Comparison of ENCODE assay signal across 17 cellular contexts in the genomic region with DNA sequence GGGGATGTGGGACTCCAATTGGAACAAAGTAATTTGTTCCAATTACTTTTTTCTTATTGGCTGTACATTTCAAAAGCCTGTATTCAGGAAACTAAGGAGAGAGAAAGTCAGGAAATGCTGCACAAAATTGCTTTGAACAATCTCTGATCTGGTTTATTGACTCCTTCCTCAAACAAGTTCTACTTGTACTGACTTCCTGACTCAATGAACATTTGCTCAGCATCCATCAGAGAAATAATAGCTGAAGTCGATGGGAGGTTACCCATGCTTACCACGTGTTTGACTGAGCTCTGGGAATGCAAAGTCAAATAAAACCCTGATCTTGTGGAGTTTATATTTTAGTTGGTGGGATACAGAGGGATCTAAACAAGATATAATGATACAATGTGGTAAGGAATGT. TPM values are rescaled to one million over a fixed set of nuclear protein-coding genes. Genes with fewer than 3 reads are reported as not detected.
DNase-seq lines count a peak whose midpoint lies in the region; ATAC-seq, FAIRE-seq and TF ChIP-seq lines count a peak whose summit lies in the region.
"Had no signal": no experiment of that assay in that cellular context is flagged by ENCODE, and none has a peak within 500 bp of the region (broad histone marks: within the 10 kb centered on the region; RNA-seq: fewer than 3 reads in every experiment).

No MANE protein-coding gene starts in this region.

- H3K27me3 ChIP-seq in CD4-positive, alpha-beta memory T cell (ENCODE audit: insufficient read depth, low read length) = no peaks in the 10 kb centered on the region
- H3K27me3 ChIP-seq in IMR-90 (ENCODE audit: control insufficient read depth, insufficient read depth, low read length) = no peaks in the 10 kb centered on the region
- H3K27me3 ChIP-seq in keratinocyte (ENCODE audit: control insufficient read depth, extremely low read depth, insufficient read depth, low read length) = no peaks in the 10 kb centered on the region
- no peaks in the 10 kb centered on the region for H3K27me3 ChIP-seq in SJCRH30

- H2BK120ac ChIP-seq in IMR-90 (ENCODE audit: low read depth, low read length) = no peak overlapping the region

- TF ChIP-seq CTCF in IMR-90 (conservative IDR thresholded peaks at IDR 0.05; ENCODE audit: low read depth, low read length) (no peak), keratinocyte (optimal IDR thresholded peaks at IDR 0.05 in 1 of 3, IDR thresholded peaks at IDR 0.05 in 1 of 3, conservative IDR thresholded peaks at IDR 0.05 in 1 of 3; ENCODE audit: extremely low read depth in 1 of 3, insufficient read depth in 2 of 3, low read length in 3 of 3) (no peak)

- peaks cover 14% of the 10 kb centered on the region for H3K4me1 ChIP-seq in CD4-positive, alpha-beta memory T cell (ENCODE audit: insufficient read depth, low read length)
- H3K4me1 ChIP-seq in IMR-90 (ENCODE audit: control insufficient read depth, insufficient read depth, low read length) = peaks cover 13% of the 10 kb centered on the region
- peaks cover 29% of the 10 kb centered on the region for H3K4me1 ChIP-seq in keratinocyte (ENCODE audit: control insufficient read depth, extremely low read depth, insufficient read depth, low read length)
- H3K4me1 ChIP-seq in SJCRH30 = no peaks in the 10 kb centered on the region

- peak overlapping the region; percentile 11; the same call in 1 of the 2 replicates for H4K5ac ChIP-seq in IMR-90 (ENCODE audit: low read depth, low read length)

- no peak overlapping the region for H3K4ac ChIP-seq in IMR-90 (ENCODE audit: low read depth, low read length)

- no peak overlapping the region for H3K18ac ChIP-seq in IMR-90 (ENCODE audit: low read depth, low read length)

- H2BK5ac ChIP-seq in IMR-90 (ENCODE audit: low read depth, low read length, poor library complexity, severe bottlenecking) = no peak overlapping the region

- ATAC-seq in IMR-90 (ENCODE audit: low read depth) = no peak
- ATAC-seq: Right ventricle myocardium inferior had no signal

- H3K9me1 ChIP-seq in IMR-90 (ENCODE audit: insufficient read depth, low read length) (peaks cover 17% of the 10 kb centered on the region), keratinocyte (ENCODE audit: control insufficient read depth, extremely low read depth, insufficient read depth, low read length) (no peaks in the 10 kb centered on the region)

- H2AK9ac ChIP-seq in IMR-90 (replicated peaks; ENCODE audit: low read depth, low read length, poor library complexity) = no peak overlapping the region

- H3K4me2 ChIP-seq in IMR-90 (ENCODE audit: low read depth, low read length) = no peak overlapping the region
- H3K4me2 ChIP-seq in keratinocyte (ENCODE audit: control insufficient read depth, extremely low read depth, insufficient read depth, low read depth, low read length) = no peak overlapping the region

- H3K36me3 ChIP-seq in CD4-positive, alpha-beta memory T cell (ENCODE audit: insufficient read depth, low read length) = no peaks in the 10 kb centered on the region
- H3K36me3 ChIP-seq in IMR-90 (ENCODE audit: control insufficient read depth, insufficient read depth, low read length) (no peaks in the 10 kb centered on the region), keratinocyte (ENCODE audit: control insufficient read depth in 2 of 2, extremely low read depth in 1 of 2, insufficient read depth in 2 of 2, low read length in 2 of 2) (no peaks in the 10 kb centered on the region), SJCRH30 (no peaks in the 10 kb centered on the region)

- peak overlapping the region in 3 of 8 donors; percentile 7 to 20 (median 15) for H3K4me3 Mint-ChIP-seq in CD4-positive, alpha-beta memory T cell

- H3K27me3 Mint-ChIP-seq in CD4-positive, alpha-beta memory T cell = peaks cover 0 to 1% of the 10 kb centered on the region in 2 donors

- no peak overlapping the region for H3K4me3 ChIP-seq in CD4-positive, alpha-beta memory T cell (ENCODE audit: low read length in 2 of 2)
- H3K4me3 ChIP-seq in IMR-90 (ENCODE audit: insufficient read depth, low read depth, low read length) = no peak overlapping the region
- H3K4me3 ChIP-seq in keratinocyte (ENCODE audit: control insufficient read depth in 2 of 3, extremely low read depth in 1 of 3, insufficient read depth in 2 of 3, low read depth in 1 of 3, low read length in 3 of 3) = no peak overlapping the region
- H3K4me3 ChIP-seq in SJCRH30 = no peak overlapping the region
- H3K4me3 ChIP-seq: SK-N-MC had no signal

- no peak overlapping the region for H3K27ac ChIP-seq in CD4-positive, alpha-beta memory T cell (ENCODE audit: low read depth, low read length)
- no peak overlapping the region for H3K27ac ChIP-seq in IMR-90 (ENCODE audit: insufficient read depth, low read length)
- peak overlapping the region; percentile 71 for H3K27ac ChIP-seq in keratinocyte (ENCODE audit: control insufficient read depth, insufficient read depth, low read length)
- no peak overlapping the region for H3K27ac ChIP-seq in SJCRH30
- H3K27ac ChIP-seq: SK-N-MC had no signal

- WGBS in IMR-90 (ENCODE audit: extremely low coverage in 2 of 2, insufficient read length in 1 of 2), 2 experiments = 100% methylated on average over 1 of the region's 2 CpGs; no CpG with 5 or more reads in 1 of the 2 experiments

- no peak for TF ChIP-seq POLR2A in IMR-90 (IDR thresholded peaks at IDR 0.05; ENCODE audit: low read depth, low read length)

- H2AFZ ChIP-seq in IMR-90 (replicated peaks; ENCODE audit: low read length, poor library complexity) (no peak overlapping the region), keratinocyte (ENCODE audit: control insufficient read depth, low read length) (no peak overlapping the region)

- no TSS peak for BruUV-seq in IMR-90 (replicated peaks; lab: Mats Ljungman, UMichigan)

- H3K9ac ChIP-seq in IMR-90 (ENCODE audit: low read depth, low read length) (no peak overlapping the region), keratinocyte (ENCODE audit: control insufficient read depth, extremely low read depth, insufficient read depth, low read length) (peak overlapping the region; percentile 40)

- H3K56ac ChIP-seq in IMR-90 (ENCODE audit: extremely low read depth, insufficient read depth, low read length) = no peak overlapping the region

- H4K8ac ChIP-seq in IMR-90 (ENCODE audit: low read depth in 2 of 2, low read length in 2 of 2) = no peak overlapping the region; a peak in 1 of 4 replicates

- no peaks in the 10 kb centered on the region for H3K9me3 ChIP-seq in CD4-positive, alpha-beta memory T cell (ENCODE audit: control insufficient read depth in 1 of 2, low read length in 2 of 2)
- no peaks in the 10 kb centered on the region for H3K9me3 ChIP-seq in IMR-90 (ENCODE audit: control insufficient read depth, insufficient read depth, low read length)
- H3K9me3 ChIP-seq in keratinocyte (ENCODE audit: control insufficient read depth, low read depth, low read length) = no peaks in the 10 kb centered on the region
- no peaks in the 10 kb centered on the region; the same call in 1 of the 2 replicates for H3K9me3 ChIP-seq in SJCRH30 (replicated peaks)

- no peak overlapping the region for H4K91ac ChIP-seq in IMR-90 (ENCODE audit: insufficient read depth, low read depth, low read length)

- H3K14ac ChIP-seq in IMR-90 (replicated peaks; ENCODE audit: low read depth, low read length) = 0 out of 2 replicates have a peak overlapping the region, but pooled peaks have one; percentile 26

- H2BK20ac ChIP-seq in IMR-90 (ENCODE audit: low read depth, low read length) = peak overlapping the region; percentile 21; the same call in 1 of the 2 replicates

- no peak for DNase-seq in CD4-positive, alpha-beta memory T cell
- no peak for DNase-seq in IMR-90
- DNase-seq in dermis blood vessel endothelial cell = peak; percentile 36
- DNase-seq in keratinocyte (ENCODE audit: low read depth, low spot score) = no peak
- DNase-seq in NCI-H510A (lab: John Stamatoyannopoulos, UW) = no peak
- DNase-seq in NCI-H1417 treated with DMSO at 0.1 percent for 48 hours (lab: John Stamatoyannopoulos, UW) = no peak
- DNase-seq in AML-193 (lab: John Stamatoyannopoulos, UW) = no peak
- DNase-seq in SJCRH30 = no peak
- DNase-seq: GOT3, KG1, NCI-H1694, NCI-H2107, NCI-H2227 treated with DMSO at 0.1 percent for 48 hours, NCI-H524 treated with DMSO at 0.1 percent for 48 hours had no signal

- intact Hi-C loops in CD4-positive, alpha-beta memory T cell (cut with micrococcal nuclease) = no loop called here
- intact Hi-C loops in IMR-90 (cut with micrococcal nuclease) = no loop called here

- in situ Hi-C loops in IMR-90 (cut with MboI; ENCODE audit: low sequenced_read_pairs) = no loop called here

- POLR2A ChIA-PET in CD4-positive, alpha-beta memory T cell (lab: Charles Lee; ENCODE audit: partially characterized antibody) = interaction anchor here (1.6 kb wide), 1 partner anchor 15 kb away, joined by 5 read pairs; no protein-coding TSS in a partner anchor
- POLR2A ChIA-PET in IMR-90 (lab: Charles Lee; ENCODE audit: unreplicated experiment) = no interaction called here

- H2BK15ac ChIP-seq in IMR-90 (ENCODE audit: low read depth, low read length) = peak overlapping the region; percentile 97; the same call in 1 of the 3 replicates

- no peaks in the 10 kb centered on the region for H3K79me2 ChIP-seq in keratinocyte (ENCODE audit: control insufficient read depth, insufficient read depth, low read length)

- 0 out of 2 replicates have a peak overlapping the region, but pooled peaks have one; percentile 36 for H2AK5ac ChIP-seq in IMR-90 (ENCODE audit: low read depth, low read length)

- H3K79me1 ChIP-seq in IMR-90 (ENCODE audit: low read depth in 1 of 2, low read length in 2 of 2) = peaks cover 6 to 34% of the 10 kb centered on the region in 2 experiments; a peak in 3 of 4 replicates

- peaks cover 3 to 9% of the 10 kb centered on the region in 2 donors for H3K36me3 Mint-ChIP-seq in CD4-positive, alpha-beta memory T cell

- dilution Hi-C loops in IMR-90 (cut with HindIII; ENCODE audit: low sequenced_read_pairs, unreplicated experiment) (no loop called here), keratinocyte (cut with MboI; ENCODE audit: extremely low pct_ligation_motif_present, low sequenced_read_pairs) (no loop called here)

- FAIRE-seq in keratinocyte (lab: Jason Lieb, UNC) = no peak
- FAIRE-seq: GM12892 had no signal

- CTCF ChIA-PET in CD4-positive, alpha-beta memory T cell (lab: Charles Lee; ENCODE audit: partially characterized antibody) = interaction anchor here (0.6 to 1.5 kb wide), 2 partner anchors 11 to 17 kb away, joined by 3 read pairs; no protein-coding TSS in a partner anchor
- CTCF ChIA-PET in IMR-90 (lab: Yijun Ruan, JAX) = no interaction called here

- peaks cover 12 to 18% (median 12%) of the 10 kb centered on the region in 4 donors for H3K4me1 Mint-ChIP-seq in CD4-positive, alpha-beta memory T cell

- TF ChIP-seq RAD21 in IMR-90 (IDR thresholded peaks at IDR 0.05; ENCODE audit: low read length) = no peak

- H3K9me3 Mint-ChIP-seq in CD4-positive, alpha-beta memory T cell = peaks cover 3 to 21% (median 12%) of the 10 kb centered on the region in 8 donors

- H4K20me1 ChIP-seq in IMR-90 (ENCODE audit: insufficient read depth, low read length) = no peaks in the 10 kb centered on the region
- no peaks in the 10 kb centered on the region for H4K20me1 ChIP-seq in keratinocyte (ENCODE audit: control insufficient read depth, extremely low read depth, insufficient read depth, low read length)

- H3K27ac Mint-ChIP-seq in CD4-positive, alpha-beta memory T cell = peak overlapping the region in 5 of 7 donors; percentile 38 to 85 (median 59)

- no peak overlapping the region for H3K23ac ChIP-seq in IMR-90 (ENCODE audit: low read depth, low read length)

RNA-seq across cellular contexts. Expression of gene C12orf75, which starts 15.4 kb away (rescaled TPM):
- total RNA-seq in CD4-positive, alpha-beta memory T cell = 10 to 100 TPM; 12.1 to 14.6 TPM
- polyA plus RNA-seq in CD4-positive, alpha-beta memory T cell = 100 to 1,000 TPM in 1 of 2 donors, 10 to 100 TPM in 1; 83.4 to 117 TPM
- total RNA-seq in IMR-90 (2012; rRNA removed) (145 and 216 TPM in 2 replicates), dermis blood vessel endothelial cell (15.1 and 23.3 TPM in 2 replicates)
- polyA plus RNA-seq in IMR-90 (2012; rRNA removed) (264 and 278 TPM in 2 replicates), keratinocyte (114 to 160 TPM (median 123 TPM) in 3 replicates)
- 100 and 104 TPM in 2 replicates for polyA plus RNA-seq in IMR-90 (2012; cell fraction: cytosol; rRNA removed)
- 23.5 and 101 TPM in 2 replicates for polyA plus RNA-seq in IMR-90 (2012; cell fraction: nucleus; rRNA removed; ENCODE audit: low replicate concordance)
- polyA plus RNA-seq in keratinocyte (2011; ENCODE audit: low read depth) = 16.9 TPM
- polyA plus RNA-seq in keratinocyte (2011; cell fraction: cytosol; rRNA removed) = 159 and 285 TPM in 2 replicates
- polyA plus RNA-seq in keratinocyte (2011; cell fraction: nucleus; rRNA removed) = 40.4 and 50.7 TPM in 2 replicates
- 33.3 and 120 TPM in 2 replicates for polyA plus RNA-seq in keratinocyte (2012; ENCODE audit: low replicate concordance)
- polyA minus RNA-seq in keratinocyte = 6.0 to 46.7 TPM (median 32.0 TPM) in 3 replicates
- 82.7 TPM for polyA minus RNA-seq in keratinocyte (2011; cell fraction: cytosol; rRNA and poly(A)+ RNA removed)
- polyA minus RNA-seq in keratinocyte (2011; cell fraction: nucleus; rRNA and poly(A)+ RNA removed) = 12.0 and 18.7 TPM in 2 replicates
- total RNA-seq in SJCRH30 (2014; rRNA removed; shearing (Covaris generic)) = 36.2 and 36.8 TPM in 2 replicates
